In genomic region chr3:150015906-150016305, GRCh38 we compare ENCODE assay signal across 12 cellular contexts.
"Had no signal": no experiment of that assay in that cellular context is flagged by ENCODE, and none has a peak within 500 bp of the region (broad histone marks: within the 10 kb centered on the region; RNA-seq: fewer than 3 reads in every experiment).

No MANE protein-coding gene starts in this region.

- H3K4me1 Mint-ChIP-seq: activated B cell treated with CpG ODN at 0.5 μM for 24 hours; activated naive CD4-positive, alpha-beta T cell treated with anti-CD3 and anti-CD28 coated beads, Interleukin-2, amount 50 U/mL, for 24 hours had no signal

- H3K9me3 ChIP-seq: esophagus muscularis mucosa, heart left ventricle, right atrium auricular region, vagina had no signal

- DNase-seq: activated B cell treated with CpG ODN at 0.5 μM for 24 hours; activated CD4-positive, alpha-beta T cell treated with anti-CD3 and anti-CD28 coated beads, Interleukin-2, amount 50 U/mL, for 1 hour; amniotic stem cell; dorsolateral prefrontal cortex; heart left ventricle had no signal

- H3K9me3 Mint-ChIP-seq: activated B cell treated with CpG ODN at 0.5 μM for 24 hours; activated naive CD4-positive, alpha-beta T cell treated with anti-CD3 and anti-CD28 coated beads, Interleukin-2, amount 50 U/mL, for 24 hours; T-helper 1 cell treated with Interleukin-12 subunit alpha and Interleukin-12 subunit beta and Interleukin-4 antibody, amounts not matched to agents 30 μg/mL and 1 μg/mL, for 36 hours had no signal

- H3K27ac ChIP-seq: dorsolateral prefrontal cortex, esophagus muscularis mucosa, heart left ventricle, parathyroid adenoma, right atrium auricular region, skin epidermis, vagina had no signal

- ATAC-seq: heart left ventricle had no signal

- H3K27ac Mint-ChIP-seq: activated B cell treated with CpG ODN at 0.5 μM for 24 hours; activated naive CD4-positive, alpha-beta T cell treated with anti-CD3 and anti-CD28 coated beads, Interleukin-2, amount 50 U/mL, for 24 hours; T-helper 1 cell treated with Interleukin-12 subunit alpha and Interleukin-12 subunit beta and Interleukin-4 antibody, amounts not matched to agents 30 μg/mL and 1 μg/mL, for 36 hours had no signal

- H3K4me1 ChIP-seq: esophagus muscularis mucosa, heart left ventricle, right atrium auricular region, vagina had no signal

- H3K36me3 ChIP-seq: esophagus muscularis mucosa, heart left ventricle, right atrium auricular region, vagina had no signal

- H3K27me3 ChIP-seq: dorsolateral prefrontal cortex, esophagus muscularis mucosa, heart left ventricle, right atrium auricular region, vagina had no signal

- H3K36me3 Mint-ChIP-seq: activated naive CD4-positive, alpha-beta T cell treated with anti-CD3 and anti-CD28 coated beads, Interleukin-2, amount 50 U/mL, for 24 hours had no signal

- H3K4me3 Mint-ChIP-seq: activated B cell treated with CpG ODN at 0.5 μM for 24 hours; activated naive CD4-positive, alpha-beta T cell treated with anti-CD3 and anti-CD28 coated beads, Interleukin-2, amount 50 U/mL, for 24 hours; T-helper 1 cell treated with Interleukin-12 subunit alpha and Interleukin-12 subunit beta and Interleukin-4 antibody, amounts not matched to agents 30 μg/mL and 1 μg/mL, for 36 hours had no signal

- H3K4me3 ChIP-seq: dorsolateral prefrontal cortex, esophagus muscularis mucosa, heart left ventricle, right atrium auricular region, skin epidermis, vagina had no signal
